ENCODE assay signal across 16 cellular contexts in the genomic region with DNA sequence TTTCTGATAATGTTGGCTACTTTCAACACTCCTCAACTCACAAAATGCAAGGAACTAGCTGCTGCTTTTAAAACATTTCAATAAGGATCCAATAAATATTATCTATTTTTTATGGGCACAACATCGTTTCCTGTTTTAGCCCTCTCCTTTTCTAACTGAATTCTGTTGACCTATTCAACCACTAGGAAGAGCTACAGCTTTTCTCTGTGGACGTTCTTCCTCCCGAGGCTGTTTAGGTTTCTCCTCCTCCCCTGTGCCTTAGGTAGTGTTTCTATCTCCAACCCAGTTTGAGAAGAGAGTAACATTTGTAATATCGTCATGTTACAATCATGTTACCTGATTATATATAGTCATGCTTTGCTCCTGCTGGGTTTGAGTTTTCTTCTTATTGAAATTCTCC.
A peak's percentile ranks its signal among the peaks of the same experiment; 100 is the strongest.
DNase-seq lines count a peak whose midpoint lies in the region; ATAC-seq and TF ChIP-seq lines count a peak whose summit lies in the region.
"Had no signal": no experiment of that assay in that cellular context is flagged by ENCODE, and none has a peak within 500 bp of the region (broad histone marks: within the 10 kb centered on the region; RNA-seq: fewer than 3 reads in every experiment).

No MANE protein-coding gene starts in this region.

- CTCF ChIA-PET in CD8-positive, alpha-beta memory T cell (lab: Charles Lee) = interaction anchor here (1.6 kb wide), 1 partner anchor 703 kb away, joined by 3 read pairs; no protein-coding TSS in a partner anchor
- CTCF ChIA-PET in T-cell (lab: Charles Lee) = no interaction called here

- no peaks in the 10 kb centered on the region for H3K79me2 ChIP-seq in neural progenitor cell (ENCODE audit: low read depth)

- no peak overlapping the region for H2AFZ ChIP-seq in neural progenitor cell (replicated peaks)

- H3K9me3 ChIP-seq in CD8-positive, alpha-beta memory T cell (ENCODE audit: low read length) = no peaks in the 10 kb centered on the region
- no peaks in the 10 kb centered on the region for H3K9me3 ChIP-seq in neural progenitor cell (ENCODE audit: low read depth)
- H3K9me3 ChIP-seq: colonic mucosa had no signal

- TF ChIP-seq CTCF in fibroblast of villous mesenchyme (IDR thresholded peaks at IDR 0.05; ENCODE audit: insufficient read depth, low read depth, low read length) = peak; percentile 24
- peak; percentile 11 for TF ChIP-seq CTCF in neural progenitor cell (IDR thresholded peaks at IDR 0.05)

- no peaks in the 10 kb centered on the region for H4K20me1 ChIP-seq in neural progenitor cell (ENCODE audit: low read depth)

- no peaks in the 10 kb centered on the region for H3K9me3 Mint-ChIP-seq in CD8-positive, alpha-beta memory T cell
- H3K9me3 Mint-ChIP-seq in T-cell = no peaks in the 10 kb centered on the region
- no peaks in the 10 kb centered on the region for H3K9me3 Mint-ChIP-seq in neural progenitor cell
- H3K9me3 Mint-ChIP-seq: activated T-helper 1 cell treated with anti-CD3 and anti-CD28 coated beads, Interleukin-12 subunit alpha, Interleukin-12 subunit beta, Interleukin-2, Interleukin-4 antibody, amounts not matched to agents 30 ng/mL and 10 ng/mL and 1 ng/mL, durations not matched to agents 14 hours and 24 hours and 36 hours had no signal

- H3K27me3 ChIP-seq in CD8-positive, alpha-beta memory T cell (ENCODE audit: insufficient read depth, low read length, poor library complexity, severe bottlenecking) = no peaks in the 10 kb centered on the region
- H3K27me3 ChIP-seq in neural progenitor cell = no peaks in the 10 kb centered on the region
- H3K27me3 ChIP-seq: colonic mucosa had no signal

- H3K4me2 ChIP-seq in neural progenitor cell = no peak overlapping the region

- no peak overlapping the region for H3K4me3 ChIP-seq in CD8-positive, alpha-beta memory T cell (ENCODE audit: low read length)
- H3K4me3 ChIP-seq in fibroblast of villous mesenchyme (ENCODE audit: low read depth, low read length) (no peak overlapping the region), neural progenitor cell (no peak overlapping the region)
- H3K4me3 ChIP-seq: colonic mucosa had no signal

- H3K4me3 Mint-ChIP-seq in CD8-positive, alpha-beta memory T cell = no peak overlapping the region
- no peak overlapping the region for H3K4me3 Mint-ChIP-seq in T-cell
- no peak overlapping the region for H3K4me3 Mint-ChIP-seq in neural progenitor cell
- H3K4me3 Mint-ChIP-seq: activated T-helper 1 cell treated with anti-CD3 and anti-CD28 coated beads, Interleukin-12 subunit alpha, Interleukin-12 subunit beta, Interleukin-2, Interleukin-4 antibody, amounts not matched to agents 30 ng/mL and 10 ng/mL and 1 ng/mL, durations not matched to agents 14 hours and 24 hours and 36 hours had no signal

- no peak overlapping the region for H3K27ac ChIP-seq in CD8-positive, alpha-beta memory T cell (ENCODE audit: low read depth, low read length)
- H3K27ac ChIP-seq in neural progenitor cell = no peak overlapping the region
- H3K27ac ChIP-seq: colonic mucosa had no signal

- peaks cover 29 to 46% (median 41%) of the 10 kb centered on the region in 3 donors for H3K4me1 Mint-ChIP-seq in CD8-positive, alpha-beta memory T cell
- H3K4me1 Mint-ChIP-seq in T-cell (peaks cover 43 to 45% (median 44%) of the 10 kb centered on the region in 3 donors), neural progenitor cell (no peaks in the 10 kb centered on the region)

- no peaks in the 10 kb centered on the region for H3K27me3 Mint-ChIP-seq in CD8-positive, alpha-beta memory T cell
- H3K27me3 Mint-ChIP-seq in T-cell = no peaks in the 10 kb centered on the region
- H3K27me3 Mint-ChIP-seq in neural progenitor cell (ENCODE audit: insufficient read depth, low read depth) = no peaks in the 10 kb centered on the region
- H3K27me3 Mint-ChIP-seq: progenitor cell of endocrine pancreas had no signal

- no peak overlapping the region for H3K9ac ChIP-seq in neural progenitor cell

- peaks cover 3 to 92% (median 22%) of the 10 kb centered on the region in 3 donors for H3K36me3 Mint-ChIP-seq in CD8-positive, alpha-beta memory T cell
- peaks cover 71% of the 10 kb centered on the region for H3K36me3 Mint-ChIP-seq in T-cell
- H3K36me3 Mint-ChIP-seq in neural progenitor cell = peaks cover 13% of the 10 kb centered on the region

- POLR2A ChIA-PET in CD8-positive, alpha-beta memory T cell (lab: Charles Lee) = no interaction called here
- POLR2A ChIA-PET in T-cell (lab: Charles Lee) = interaction anchor here in 1 of 2 donors (1.0 kb wide), 1 partner anchor 21 kb away, joined by 3 read pairs; no protein-coding TSS in a partner anchor

- H3K27ac Mint-ChIP-seq in CD8-positive, alpha-beta memory T cell = peak overlapping the region; percentile 9 to 84 (median 76)
- H3K27ac Mint-ChIP-seq in T-cell (peak overlapping the region; percentile 53 to 76), neural progenitor cell (no peak overlapping the region)
- H3K27ac Mint-ChIP-seq: activated T-helper 1 cell treated with anti-CD3 and anti-CD28 coated beads, Interleukin-12 subunit alpha, Interleukin-12 subunit beta, Interleukin-2, Interleukin-4 antibody, amounts not matched to agents 30 ng/mL and 10 ng/mL and 1 ng/mL, durations not matched to agents 14 hours and 24 hours and 36 hours; progenitor cell of endocrine pancreas had no signal

- no peak for ATAC-seq in T-cell (replicated peaks in 1 of 4)

- no peaks in the 10 kb centered on the region for H3F3A ChIP-seq in neural progenitor cell (ENCODE audit: low read depth)

- peaks cover 14% of the 10 kb centered on the region for H3K36me3 ChIP-seq in CD8-positive, alpha-beta memory T cell (ENCODE audit: insufficient read depth, low read length)
- no peaks in the 10 kb centered on the region for H3K36me3 ChIP-seq in neural progenitor cell
- H3K36me3 ChIP-seq: colonic mucosa had no signal

- H3K4me1 ChIP-seq in CD8-positive, alpha-beta memory T cell (ENCODE audit: insufficient read depth, low read length) = peaks cover 12% of the 10 kb centered on the region
- H3K4me1 ChIP-seq in neural progenitor cell = no peaks in the 10 kb centered on the region

- DNase-seq in CD8-positive, alpha-beta memory T cell = no peak
- DNase-seq in T-cell = no peak
- DNase-seq in fibroblast of villous mesenchyme (ENCODE audit: low read depth) = no peak
- DNase-seq in neural progenitor cell (ENCODE audit: low spot score) = no peak
- no peak for DNase-seq in NCI-H82 (lab: John Stamatoyannopoulos, UW)
- no peak for DNase-seq in SIG-M5 (lab: John Stamatoyannopoulos, UW)
- DNase-seq in mesenteric fat pad (ENCODE audit: low spot score) = no peak
- DNase-seq in activated CD4-positive, alpha-beta T cell treated with anti-CD3 and anti-CD28 coated beads for 48 hours = no peak
- DNase-seq: activated CD4-positive, alpha-beta T cell treated with anti-CD3 and anti-CD28 coated beads, Interleukin-2, amount 50 U/mL, for 48 hours; amniotic stem cell; colonic mucosa; kidney glomerular epithelial cell; NCI-H1092 treated with DMSO at 0.1 percent for 48 hours; NCI-H2171 had no signal
